Comparison of ENCODE assay signal across 12 cellular contexts in genomic region chr2:173205375-173205774, GRCh38.
DNase-seq lines count a peak whose midpoint lies in the region; ATAC-seq and TF ChIP-seq lines count a peak whose summit lies in the region.
"Had no signal": no experiment of that assay in that cellular context is flagged by ENCODE, and none has a peak within 500 bp of the region (broad histone marks: within the 10 kb centered on the region; RNA-seq: fewer than 3 reads in every experiment).

No MANE protein-coding gene starts in this region.

- peak; percentile 71 for DNase-seq in GM04503 (ENCODE audit: low read depth)
- no peak for DNase-seq in esophagus squamous epithelium (lab: John Stamatoyannopoulos, UW)
- DNase-seq in right lobe of liver: peak in 2 of 3 donors; percentile 61 to 78
- DNase-seq in MV-4-11 (lab: John Stamatoyannopoulos, UW): no peak
- DNase-seq in H4 (ENCODE audit: low spot score): no peak
- DNase-seq: activated T-cell treated with anti-CD3 and anti-CD28 coated beads, Interleukin-2, amount 50 U/mL, for 1 hour; SJCRH30 had no signal

- TF ChIP-seq POLR2A in esophagus squamous epithelium (IDR thresholded peaks at IDR 0.05): no peak
- no peak for TF ChIP-seq POLR2A in right lobe of liver (IDR thresholded peaks at IDR 0.05)

- no peak for TF ChIP-seq CTCF in esophagus squamous epithelium (IDR thresholded peaks at IDR 0.05)
- no peak for TF ChIP-seq CTCF in right lobe of liver (IDR thresholded peaks at IDR 0.05)

- H3K36me3 ChIP-seq in esophagus squamous epithelium (no peaks in the 10 kb centered on the region), right lobe of liver (no peaks in the 10 kb centered on the region), skeletal muscle tissue (ENCODE audit: control insufficient read depth in 3 of 3, insufficient read depth in 3 of 3, low read length in 3 of 3) (peaks cover 5 to 8% (median 6%) of the 10 kb centered on the region in 3 donors)

- WGBS in esophagus squamous epithelium, 2 donors: 35 to 55% methylated on average over 2 of the region's 2 CpGs
- whole genome bisulfite sequencing in right lobe of liver (ENCODE audit: insufficient coverage, low coverage, low lambda C conversion rate, missing lambda C conversion rate): 28% methylated on average over 2 of the region's 2 CpGs

- H3K27me3 ChIP-seq in esophagus squamous epithelium: no peaks in the 10 kb centered on the region
- H3K27me3 ChIP-seq in right lobe of liver: no peaks in the 10 kb centered on the region
- H3K27me3 ChIP-seq in skeletal muscle tissue (ENCODE audit: control insufficient read depth in 3 of 3, insufficient read depth in 3 of 3, low read length in 3 of 3): no peaks in the 10 kb centered on the region
- H3K27me3 ChIP-seq: SJCRH30 had no signal

- intact Hi-C loops in esophagus squamous epithelium (cut with DNase I) (loop anchor here (5.0 kb wide), 1 partner anchor 178 kb away; no protein-coding TSS in a partner anchor), right lobe of liver (cut with DNase I) (no loop called here)

- no peak overlapping the region for H3K9ac ChIP-seq in skeletal muscle tissue (ENCODE audit: low read depth in 1 of 3, low read length in 3 of 3)
- H3K9ac ChIP-seq: parathyroid adenoma had no signal

- peak; percentile 63 to 90 (median 80) for ATAC-seq in right lobe of liver
- ATAC-seq in GM18498 (IDR thresholded peaks at IDR 0.05; ENCODE audit: unreplicated experiment): no peak
- no peak for ATAC-seq in HG03159 (IDR thresholded peaks at IDR 0.05; ENCODE audit: unreplicated experiment)

- H3K9me3 ChIP-seq in esophagus squamous epithelium: no peaks in the 10 kb centered on the region
- H3K9me3 ChIP-seq in right lobe of liver: no peaks in the 10 kb centered on the region
- H3K9me3 ChIP-seq in skeletal muscle tissue (ENCODE audit: control insufficient read depth in 3 of 3, low read length in 3 of 3): no peaks in the 10 kb centered on the region
- H3K9me3 ChIP-seq: SJCRH30 had no signal

- H3K27ac ChIP-seq in esophagus squamous epithelium (peak overlapping the region in 3 of 4 donors; percentile 68 to 72 (median 68)), right lobe of liver (peak overlapping the region in 1 of 3 donors; percentile 29), skeletal muscle tissue (ENCODE audit: low read depth, low read length) (peak overlapping the region; percentile 58)
- H3K27ac ChIP-seq: parathyroid adenoma, SJCRH30, VCaP had no signal

- peaks cover 0 to 28% (median 5%) of the 10 kb centered on the region in 3 donors for H3K4me1 ChIP-seq in esophagus squamous epithelium
- peaks cover 0 to 7% (median 0%) of the 10 kb centered on the region in 4 donors for H3K4me1 ChIP-seq in right lobe of liver
- H3K4me1 ChIP-seq in skeletal muscle tissue (ENCODE audit: control insufficient read depth in 3 of 3, insufficient read depth in 3 of 3, low read length in 3 of 3): peaks cover 19 to 30% (median 26%) of the 10 kb centered on the region in 3 donors

- no peak overlapping the region for H3K4me3 ChIP-seq in esophagus squamous epithelium
- H3K4me3 ChIP-seq in right lobe of liver: no peak overlapping the region
- no peak overlapping the region for H3K4me3 ChIP-seq in skeletal muscle tissue (ENCODE audit: low read length in 3 of 3)
- H3K4me3 ChIP-seq: SJCRH30 had no signal

Comparison
In these comparisons a context has a peak if more than half of its experiments do, and no peak if none do; other contexts are left out.
1. DNase-seq: peak in GM04503 (single experiment) and right lobe of liver (2 of 3); none in esophagus squamous epithelium (single experiment), MV-4-11 (single experiment) and H4 (single experiment).
2. ATAC-seq: peak in right lobe of liver (4 of 4); none in GM18498 (single experiment) and HG03159 (single experiment).